Comparison of ENCODE assay signal across 26 cellular contexts in genomic region chr15:71057581-71057980, GRCh38.
"Had no signal": no experiment of that assay in that cellular context is flagged by ENCODE, and none has a peak within 500 bp of the region (broad histone marks: within the 10 kb centered on the region; RNA-seq: fewer than 3 reads in every experiment).

No MANE protein-coding gene starts in this region.

- DNase-seq: colonic mucosa; cortex of kidney; effector CD8-positive, alpha-beta T cell; effector memory CD8-positive, alpha-beta T cell; endodermal cell; erythroblast; esophagus squamous epithelium; foreskin fibroblast; foreskin melanocyte; gastrocnemius medialis; glutamatergic neuron; head of caudate nucleus; heart right ventricle; hippocampal formation; left cardiac atrium; left lung; left ventricle myocardium superior; lower lobe of right lung; mesenchymal stem cell; mucosa of descending colon; naive B cell had no signal

- ATAC-seq: effector memory CD8-positive, alpha-beta T cell; esophagus mucosa; gastrocnemius medialis; heart right ventricle; left cardiac atrium; left lung; left ventricle myocardium superior; lower lobe of right lung; mucosa of descending colon had no signal

- H3K27me3 ChIP-seq: colonic mucosa, esophagus squamous epithelium, gastrocnemius medialis, heart right ventricle, left lung had no signal

- H3K36me3 ChIP-seq: colonic mucosa, esophagus squamous epithelium, gastrocnemius medialis, heart right ventricle, left lung, lower lobe of right lung had no signal

- H3K27ac ChIP-seq: colonic mucosa, epithelial cell of prostate, esophagus squamous epithelium, gastrocnemius medialis, heart right ventricle, left lung, lower lobe of right lung had no signal

- H3K4me1 ChIP-seq: colonic mucosa, gastrocnemius medialis, left lung, lower lobe of right lung had no signal

- FAIRE-seq: endometrium, islet of Langerhans, keratinocyte had no signal

- H3K9me3 ChIP-seq: colonic mucosa, esophagus squamous epithelium, gastrocnemius medialis, lower lobe of right lung, mucosa of descending colon had no signal

- H3K4me3 ChIP-seq: colonic mucosa, esophagus squamous epithelium, gastrocnemius medialis, heart right ventricle, left lung, lower lobe of right lung, mucosa of descending colon had no signal
